Comparison of ENCODE assay signal across 10 cellular contexts in the genomic region with DNA sequence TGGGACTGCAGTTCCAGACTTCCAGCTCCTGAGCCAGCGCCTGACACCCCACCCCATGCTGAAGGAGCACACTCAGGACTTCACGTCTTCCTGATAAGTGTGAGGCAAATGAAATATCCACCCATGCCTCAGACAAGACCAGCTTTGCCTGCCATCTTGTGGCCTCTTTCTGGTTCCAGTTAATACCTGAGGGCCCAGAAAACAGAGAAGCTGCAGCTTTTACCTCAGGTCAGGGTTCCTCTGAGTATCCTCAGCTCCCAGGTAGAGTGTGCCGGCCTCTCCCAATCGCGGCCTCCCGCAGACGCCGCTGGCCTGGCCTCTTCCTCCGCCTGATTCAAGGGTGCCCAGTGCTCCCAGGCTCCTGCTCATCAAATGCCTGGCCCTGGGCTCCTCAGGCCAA. TPM values are rescaled to one million over a fixed set of nuclear protein-coding genes. Genes with fewer than 3 reads are reported as not detected.
DNase-seq lines count a peak whose midpoint lies in the region; ATAC-seq and TF ChIP-seq lines count a peak whose summit lies in the region.
"Had no signal": no experiment of that assay in that cellular context is flagged by ENCODE, and none has a peak within 500 bp of the region (broad histone marks: within the 10 kb centered on the region; RNA-seq: fewer than 3 reads in every experiment).

No MANE protein-coding gene starts in this region.

- no peak overlapping the region for H3K4me2 ChIP-seq in PC-9

- H3K27me3 Mint-ChIP-seq in activated T-helper 1 cell treated with anti-CD3 and anti-CD28 coated beads, Interleukin-12 subunit alpha, Interleukin-12 subunit beta, Interleukin-2, Interleukin-4 antibody, amounts not matched to agents 30 ng/mL and 10 ng/mL and 1 ng/mL, durations not matched to agents 14 hours and 24 hours and 36 hours (ENCODE audit: insufficient read depth): no peaks in the 10 kb centered on the region

- no peak overlapping the region for H3K27ac ChIP-seq in PC-9

- H2AFZ ChIP-seq in PC-9: no peak overlapping the region

- no peaks in the 10 kb centered on the region for H4K20me1 ChIP-seq in PC-9 (ENCODE audit: insufficient read depth)

- H3K36me3 Mint-ChIP-seq in activated T-helper 1 cell treated with anti-CD3 and anti-CD28 coated beads, Interleukin-12 subunit alpha, Interleukin-12 subunit beta, Interleukin-2, Interleukin-4 antibody, amounts not matched to agents 30 ng/mL and 10 ng/mL and 1 ng/mL, durations not matched to agents 14 hours and 24 hours and 36 hours (ENCODE audit: low read depth): no peaks in the 10 kb centered on the region
- H3K36me3 Mint-ChIP-seq: naive B cell had no signal

- POLR2A ChIA-PET in PC-9 (lab: Charles Lee; ENCODE audit: unreplicated experiment): interaction anchor here (0.6 kb wide), 1 partner anchor 76 kb away, joined by 4 read pairs; no protein-coding TSS in a partner anchor

- H3K4me3 ChIP-seq in BE2C (ENCODE audit: low read depth, low read length) (no peak overlapping the region), GM12864 (ENCODE audit: low read depth, low read length) (no peak overlapping the region), PC-9 (no peak overlapping the region)

- no peak overlapping the region for H3K27ac Mint-ChIP-seq in activated T-helper 1 cell treated with anti-CD3 and anti-CD28 coated beads, Interleukin-12 subunit alpha, Interleukin-12 subunit beta, Interleukin-2, Interleukin-4 antibody, amounts not matched to agents 30 ng/mL and 10 ng/mL and 1 ng/mL, durations not matched to agents 14 hours and 24 hours and 36 hours

- H3K27me3 ChIP-seq in BE2C: no peaks in the 10 kb centered on the region
- no peaks in the 10 kb centered on the region for H3K27me3 ChIP-seq in PC-9 (ENCODE audit: insufficient read depth, low read depth)

- intact Hi-C loops in PC-9 (cut with micrococcal nuclease; ENCODE audit: unreplicated experiment): loop anchor here (1.0 kb wide), 1 partner anchor 91 kb away; no protein-coding TSS in a partner anchor
- intact Hi-C loops in activated T-helper 1 cell treated with anti-CD3 and anti-CD28 coated beads, Interleukin-12 subunit alpha, Interleukin-12 subunit beta, Interleukin-2, Interleukin-4 antibody, amounts not matched to agents 30 ng/mL and 10 ng/mL and 1 ng/mL, durations not matched to agents 14 hours and 24 hours and 36 hours (cut with micrococcal nuclease): loop anchor here (1.0 kb wide), 1 partner anchor 91 kb away; no protein-coding TSS in a partner anchor

- no peak overlapping the region for H3K4me3 Mint-ChIP-seq in activated T-helper 1 cell treated with anti-CD3 and anti-CD28 coated beads, Interleukin-12 subunit alpha, Interleukin-12 subunit beta, Interleukin-2, Interleukin-4 antibody, amounts not matched to agents 30 ng/mL and 10 ng/mL and 1 ng/mL, durations not matched to agents 14 hours and 24 hours and 36 hours
- H3K4me3 Mint-ChIP-seq: naive B cell had no signal

- no peaks in the 10 kb centered on the region for H3F3A ChIP-seq in PC-9 (ENCODE audit: insufficient read depth, low read depth)

- H3K36me3 ChIP-seq in BE2C (no peaks in the 10 kb centered on the region), PC-9 (ENCODE audit: low read depth) (no peaks in the 10 kb centered on the region)

- no peaks in the 10 kb centered on the region; the same call in none of the 2 replicates for H3K4me1 ChIP-seq in BE2C
- H3K4me1 ChIP-seq in PC-9 (replicated peaks; ENCODE audit: insufficient read depth): no peaks in the 10 kb centered on the region

- H3K9me2 ChIP-seq in PC-9 (ENCODE audit: insufficient read depth): no peaks in the 10 kb centered on the region

- no TSS peak for BruUV-seq in PC-9 (replicated peaks; lab: Mats Ljungman, UMichigan)

- H3K4me1 Mint-ChIP-seq in activated T-helper 1 cell treated with anti-CD3 and anti-CD28 coated beads, Interleukin-12 subunit alpha, Interleukin-12 subunit beta, Interleukin-2, Interleukin-4 antibody, amounts not matched to agents 30 ng/mL and 10 ng/mL and 1 ng/mL, durations not matched to agents 14 hours and 24 hours and 36 hours (ENCODE audit: low read depth): peaks cover 31% of the 10 kb centered on the region

- H3K9me3 Mint-ChIP-seq in activated T-helper 1 cell treated with anti-CD3 and anti-CD28 coated beads, Interleukin-12 subunit alpha, Interleukin-12 subunit beta, Interleukin-2, Interleukin-4 antibody, amounts not matched to agents 30 ng/mL and 10 ng/mL and 1 ng/mL, durations not matched to agents 14 hours and 24 hours and 36 hours: no peaks in the 10 kb centered on the region
- H3K9me3 Mint-ChIP-seq: naive B cell had no signal

- TF ChIP-seq CTCF in BE2C (IDR thresholded peaks at IDR 0.05; ENCODE audit: low read depth, low read length) (0 out of 2 replicates have a peak, but pooled peaks have one; percentile 28), GM12864 (IDR thresholded peaks at IDR 0.05; ENCODE audit: low read depth, low read length, missing control alignments) (peak; percentile 49), PC-9 (conservative IDR thresholded peaks at IDR 0.05) (peak; percentile 46)

- no peak for ATAC-seq in HG02763 (IDR thresholded peaks at IDR 0.05; ENCODE audit: unreplicated experiment)

- DNase-seq in BE2C: no peak
- peak; percentile 24 for DNase-seq in GM12864 (ENCODE audit: low read depth)
- DNase-seq in PC-9: peak in 1 of 2 experiments; percentile 17
- peak; percentile 35 for DNase-seq in iPS-NIHi11 (ENCODE audit: low spot score)
- no peak for DNase-seq in activated T-helper 1 cell treated with anti-CD3 and anti-CD28 coated beads, Interleukin-12 subunit alpha, Interleukin-12 subunit beta, Interleukin-2, Interleukin-4 antibody, amounts not matched to agents 30 ng/mL and 10 ng/mL and 1 ng/mL, durations not matched to agents 14 hours and 24 hours and 36 hours (ENCODE audit: low spot score)
- no peak for DNase-seq in SKM-1 treated with dmso at 0.1 percent for 144 hours (lab: John Stamatoyannopoulos, UW; ENCODE audit: unreplicated experiment)
- DNase-seq in DMS 273 treated with DMSO at 0.1 percent for 48 hours (lab: John Stamatoyannopoulos, UW): no peak
- DNase-seq: naive B cell, NCI-H1694 had no signal

- CTCF ChIA-PET in PC-9 (lab: Charles Lee): interaction anchor here (1.4 kb wide), 1 partner anchor 13 kb away, joined by 3 read pairs; no protein-coding TSS in a partner anchor

- H3K9me3 ChIP-seq in BE2C (no peaks in the 10 kb centered on the region), PC-9 (ENCODE audit: insufficient read depth, low read depth) (no peaks in the 10 kb centered on the region)

- H3K79me2 ChIP-seq in PC-9 (ENCODE audit: low read depth): no peaks in the 10 kb centered on the region

RNA-seq across cellular contexts. Expression of a gene that starts 5.1 kb away (rescaled TPM):
- polyA plus RNA-seq in BE2C (2012; ENCODE audit: insufficient read depth, insufficient read length, low read depth): 0.57 TPM
- total RNA-seq in PC-9 (2021): 0.04 TPM in 1 of 2 replicates, not detected in the other
- total RNA-seq in activated T-helper 1 cell treated with anti-CD3 and anti-CD28 coated beads, Interleukin-12 subunit alpha, Interleukin-12 subunit beta, Interleukin-2, Interleukin-4 antibody, amounts not matched to agents 30 ng/mL and 10 ng/mL and 1 ng/mL, durations not matched to agents 14 hours and 24 hours and 36 hours: 38.6 and 40.6 TPM in 2 replicates

Comparison
In these comparisons a context has a peak if more than half of its experiments do, and no peak if none do; other contexts are left out.
1. DNase-seq: peak in GM12864 (single experiment) and iPS-NIHi11 (single experiment); none in BE2C (single experiment), activated T-helper 1 cell treated with anti-CD3 and anti-CD28 coated beads, Interleukin-12 subunit alpha, Interleukin-12 subunit beta, Interleukin-2, Interleukin-4 antibody, amounts not matched to agents 30 ng/mL and 10 ng/mL and 1 ng/mL, durations not matched to agents 14 hours and 24 hours and 36 hours (single experiment), SKM-1 treated with dmso at 0.1 percent for 144 hours (single experiment) and DMS 273 treated with DMSO at 0.1 percent for 48 hours (single experiment).
2. RNA of a gene that starts 5.1 kb away (total RNA-seq): 38.6 to 40.6 TPM in activated T-helper 1 cell treated with anti-CD3 and anti-CD28 coated beads, Interleukin-12 subunit alpha, Interleukin-12 subunit beta, Interleukin-2, Interleukin-4 antibody, amounts not matched to agents 30 ng/mL and 10 ng/mL and 1 ng/mL, durations not matched to agents 14 hours and 24 hours and 36 hours; 0.04 TPM in PC-9; every median in the first group is over 10 times any median in the second.
3. Peak in every context shown above with its lines, with median percentiles within 50 percentile points of each other: CTCF ChIP-seq.